In the genomic region with DNA sequence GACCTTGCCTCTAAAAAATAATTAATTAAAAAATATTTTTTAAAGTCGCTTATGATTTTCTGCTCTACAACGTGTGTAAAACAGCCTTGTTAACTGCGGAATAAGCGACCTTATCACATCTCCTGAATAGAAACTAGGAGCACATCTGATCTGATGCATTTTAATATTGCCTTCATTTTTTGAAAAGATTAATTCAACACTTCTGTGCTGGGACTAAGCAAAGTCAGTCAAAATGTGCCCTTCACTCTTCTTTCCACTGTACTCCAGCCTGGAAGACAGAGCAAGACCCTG, we compare ENCODE assay signal across 9 cellular contexts. TPM values are rescaled to one million over a fixed set of nuclear protein-coding genes. Genes with fewer than 3 reads are reported as not detected.
"Had no signal": no experiment of that assay in that cellular context is flagged by ENCODE, and none has a peak within 500 bp of the region (broad histone marks: within the 10 kb centered on the region; RNA-seq: fewer than 3 reads in every experiment).

No MANE protein-coding gene starts in this region.

- FAIRE-seq: G401.6, GM12878, GM12891, GM12892, GM18507, GM19239 had no signal

- H3K4me3 ChIP-seq: GM12878 had no signal

- DNase-seq: GDM1, GF-D8 had no signal

- ATAC-seq: GM12878 had no signal

RNA-seq across cellular contexts. Expression of a gene that starts 12.6 kb away (rescaled TPM):
- total RNA-seq: GM12878 had no signal

RNA-seq across cellular contexts. Expression of a gene that starts 17.3 kb away (rescaled TPM):
- total RNA-seq: G401, GM12878 had no signal
- polyA plus RNA-seq: GM12878 had no signal

RNA-seq across cellular contexts. Expression of a gene that starts 27.8 kb away (rescaled TPM):
- total RNA-seq: GM12878 had no signal
- polyA plus RNA-seq: GM12878 had no signal
